Comparison of ENCODE assay signal across 13 cellular contexts in the genomic region with DNA sequence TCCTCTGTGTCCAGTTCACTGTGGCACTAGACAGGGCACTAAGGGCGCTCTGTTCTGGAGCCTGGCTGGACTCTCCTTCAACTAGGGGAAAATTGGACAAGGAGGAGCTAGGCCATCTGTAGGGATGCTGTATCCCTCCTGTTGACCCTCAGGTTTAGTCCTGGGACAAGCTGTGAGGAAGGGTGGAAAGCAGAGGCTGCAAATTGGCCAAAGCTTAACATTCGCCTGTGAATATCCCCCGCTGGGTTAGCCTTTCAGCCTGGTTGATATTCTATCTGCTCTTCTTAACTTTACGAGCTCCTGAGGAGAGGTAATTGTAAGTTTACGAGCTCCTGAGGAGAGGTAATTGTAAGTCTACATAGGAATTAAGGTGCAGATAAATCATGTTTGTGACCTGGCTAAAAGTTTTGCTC.
DNase-seq lines count a peak whose midpoint lies in the region; ATAC-seq and TF ChIP-seq lines count a peak whose summit lies in the region.
"Had no signal": no experiment of that assay in that cellular context is flagged by ENCODE, and none has a peak within 500 bp of the region (broad histone marks: within the 10 kb centered on the region; RNA-seq: fewer than 3 reads in every experiment).

No MANE protein-coding gene starts in this region.

- H3K4me3 Mint-ChIP-seq in activated naive CD4-positive, alpha-beta T cell treated with anti-CD3 and anti-CD28 coated beads, Interleukin-2, amount 10 ng/mL, durations not matched to agents 7 days and 5 days: no peak overlapping the region

- TF ChIP-seq CTCF in LNCaP clone FGC (IDR thresholded peaks at IDR 0.05; ENCODE audit: control insufficient read depth, extremely low read depth, insufficient read depth): no peak
- TF ChIP-seq CTCF in brain microvascular endothelial cell (IDR thresholded peaks at IDR 0.05; ENCODE audit: low read depth, low read length, missing control alignments): no peak

- H3K4me3 ChIP-seq in LNCaP clone FGC (ENCODE audit: low read depth, low read length) (no peak overlapping the region), brain microvascular endothelial cell (ENCODE audit: low read depth, low read length) (peak overlapping the region; percentile 9), mesendoderm (ENCODE audit: low read length) (no peak overlapping the region)

- no peaks in the 10 kb centered on the region for H3K27me3 Mint-ChIP-seq in activated naive CD4-positive, alpha-beta T cell treated with anti-CD3 and anti-CD28 coated beads, Interleukin-2, amount 10 ng/mL, durations not matched to agents 7 days and 5 days

- H3K4ac ChIP-seq in mesendoderm (ENCODE audit: low read depth, low read length): peak overlapping the region; percentile 41

- no peaks in the 10 kb centered on the region for H3K9me3 Mint-ChIP-seq in activated naive CD4-positive, alpha-beta T cell treated with anti-CD3 and anti-CD28 coated beads, Interleukin-2, amount 10 ng/mL, durations not matched to agents 7 days and 5 days

- H4K5ac ChIP-seq in mesendoderm (ENCODE audit: low read length): no peak overlapping the region

- no peaks in the 10 kb centered on the region for H3K79me2 ChIP-seq in mesendoderm (ENCODE audit: control insufficient read depth, insufficient read depth, low read length)

- peak overlapping the region; percentile 89 for H3K56ac ChIP-seq in mesendoderm (ENCODE audit: low read length)

- ATAC-seq in left ventricle myocardium superior: no peak
- ATAC-seq in HG02610 (IDR thresholded peaks at IDR 0.05; ENCODE audit: unreplicated experiment): no peak

- H3K4me1 ChIP-seq in mesendoderm (ENCODE audit: control insufficient read depth, low read depth, low read length): peaks cover 7% of the 10 kb centered on the region

- CTCF ChIA-PET in activated naive CD4-positive, alpha-beta T cell treated with anti-CD3 and anti-CD28 coated beads, Interleukin-2, amount 10 ng/mL, durations not matched to agents 7 days and 5 days (lab: Charles Lee): no interaction called here

- DNase-seq in DMS153 (lab: John Stamatoyannopoulos, UW) (peak; percentile 59), LNCaP clone FGC (ENCODE audit: low read depth) (peak; percentile 27), brain microvascular endothelial cell (no peak), mesendoderm (peak; percentile 96), left ventricle myocardium superior (no peak), posterior cingulate gyrus (no peak)
- DNase-seq in activated naive CD4-positive, alpha-beta T cell treated with anti-CD3 and anti-CD28 coated beads, Interleukin-2, amount 10 ng/mL, durations not matched to agents 7 days and 5 days: no peak
- DNase-seq: effector memory CD4-positive, alpha-beta T cell; NCI-H1694 treated with DMSO at 0.1 percent for 48 hours; RPMI8226; stimulated activated CD8-positive, alpha-beta memory T cell treated with anti-CD3 and anti-CD28 coated beads, Interleukin-4, amount 100 ng/mL, for 48 hours had no signal

- no peaks in the 10 kb centered on the region for H3K4me1 Mint-ChIP-seq in activated naive CD4-positive, alpha-beta T cell treated with anti-CD3 and anti-CD28 coated beads, Interleukin-2, amount 10 ng/mL, durations not matched to agents 7 days and 5 days

- peak overlapping the region; percentile 96 for H2BK5ac ChIP-seq in mesendoderm (ENCODE audit: low read length)

- H2BK120ac ChIP-seq in mesendoderm (ENCODE audit: low read depth, low read length): no peak overlapping the region

- H3K36me3 ChIP-seq in brain microvascular endothelial cell (replicated peaks) (no peaks in the 10 kb centered on the region), mesendoderm (ENCODE audit: control insufficient read depth, insufficient read depth, low read length) (no peaks in the 10 kb centered on the region)

- no peaks in the 10 kb centered on the region for H3K79me1 ChIP-seq in mesendoderm (ENCODE audit: low read length)

- H2BK15ac ChIP-seq in mesendoderm (replicated peaks; ENCODE audit: low read depth): no peak overlapping the region

- H3K18ac ChIP-seq in mesendoderm (ENCODE audit: low read length): peak overlapping the region; percentile 17

- H3K9ac ChIP-seq in mesendoderm (ENCODE audit: low read length): peak overlapping the region; percentile 58

- H3K27me3 ChIP-seq in brain microvascular endothelial cell (replicated peaks) (no peaks in the 10 kb centered on the region), mesendoderm (ENCODE audit: insufficient read depth, low read length, poor library complexity) (peaks cover 4% of the 10 kb centered on the region)

- no peaks in the 10 kb centered on the region for H3K36me3 Mint-ChIP-seq in activated naive CD4-positive, alpha-beta T cell treated with anti-CD3 and anti-CD28 coated beads, Interleukin-2, amount 10 ng/mL, durations not matched to agents 7 days and 5 days

- H3K23ac ChIP-seq in mesendoderm (ENCODE audit: low read length): no peak overlapping the region

- peak overlapping the region; percentile 87 for H4K8ac ChIP-seq in mesendoderm (ENCODE audit: low read depth, low read length)

- peak overlapping the region; percentile 95 for H3K4me2 ChIP-seq in mesendoderm (ENCODE audit: low read length)

- H3K27ac ChIP-seq in brain microvascular endothelial cell (no peak overlapping the region), mesendoderm (ENCODE audit: low read depth, low read length) (peak overlapping the region; percentile 79)
- H3K27ac ChIP-seq: C4-2B had no signal

- WGBS in mesendoderm (ENCODE audit: extremely low coverage, insufficient coverage, low lambda C conversion rate): no CpG with 5 or more reads among the region's 5 CpGs

- in situ Hi-C loops in brain microvascular endothelial cell (cut with HindIII; ENCODE audit: low pct_ligation_motif_present, low sequenced_read_pairs): no loop called here

- peak overlapping the region; percentile 97 for H2AK5ac ChIP-seq in mesendoderm (ENCODE audit: low read length)

- H3K27ac Mint-ChIP-seq in activated naive CD4-positive, alpha-beta T cell treated with anti-CD3 and anti-CD28 coated beads, Interleukin-2, amount 10 ng/mL, durations not matched to agents 7 days and 5 days: no peak overlapping the region

- intact Hi-C loops in left ventricle myocardium superior (cut with micrococcal nuclease): no loop called here
- intact Hi-C loops in posterior cingulate gyrus (cut with DNase I): no loop called here

Comparison
In these comparisons a context has a peak if more than half of its experiments do, and no peak if none do; other contexts are left out.
1. DNase-seq: peak in DMS153 (single experiment), LNCaP clone FGC (single experiment) and mesendoderm (single experiment); none in brain microvascular endothelial cell (single experiment), activated naive CD4-positive, alpha-beta T cell treated with anti-CD3 and anti-CD28 coated beads, Interleukin-2, amount 10 ng/mL, durations not matched to agents 7 days and 5 days (single experiment), left ventricle myocardium superior (single experiment) and posterior cingulate gyrus (0 of 10).